In genomic region chr1:54980046-54980527, GRCh38 we compare ENCODE assay signal across 10 cellular contexts. TPM values are rescaled to one million over a fixed set of nuclear protein-coding genes. Genes with fewer than 3 reads are reported as not detected.
A peak's percentile ranks its signal among the peaks of the same experiment; 100 is the strongest.
DNase-seq lines count a peak whose midpoint lies in the region; ATAC-seq and TF ChIP-seq lines count a peak whose summit lies in the region.
"Had no signal": no experiment of that assay in that cellular context is flagged by ENCODE, and none has a peak within 500 bp of the region (broad histone marks: within the 10 kb centered on the region; RNA-seq: fewer than 3 reads in every experiment).

No MANE protein-coding gene starts in this region.

- no peak for TF ChIP-seq POLR2A in breast epithelium (IDR thresholded peaks at IDR 0.05)

- intact Hi-C loops in breast epithelium (cut with DNase I; ENCODE audit: low total_unique reads), result no loop called here

- no peaks in the 10 kb centered on the region for H3K36me3 ChIP-seq in H7 (replicated peaks; ENCODE audit: control insufficient read depth, insufficient read depth, low read length)
- H3K36me3 ChIP-seq in breast epithelium, result no peaks in the 10 kb centered on the region
- no peaks in the 10 kb centered on the region for H3K36me3 ChIP-seq in iPS-20b (ENCODE audit: insufficient read depth, low read depth, low read length)

- no peak overlapping the region for H3K9ac ChIP-seq in iPS-20b (ENCODE audit: low read depth, low read length)

- no peak for TF ChIP-seq CTCF in breast epithelium (IDR thresholded peaks at IDR 0.05)

- ATAC-seq in HG03457 (IDR thresholded peaks at IDR 0.05; ENCODE audit: unreplicated experiment) (no peak), GM18861 (IDR thresholded peaks at IDR 0.05; ENCODE audit: unreplicated experiment) (no peak)

- H3K9me3 ChIP-seq in breast epithelium (no peaks in the 10 kb centered on the region), iPS-20b (ENCODE audit: insufficient read depth, low read depth, low read length) (no peaks in the 10 kb centered on the region)

- H3K27ac ChIP-seq in breast epithelium (peak overlapping the region; percentile 65 to 73), iPS-20b (ENCODE audit: low read length) (no peak overlapping the region)

- H3K4me1 ChIP-seq in breast epithelium (peaks cover 0 to 3% of the 10 kb centered on the region in 2 donors), iPS-20b (ENCODE audit: insufficient read depth, low read length) (peaks cover 6% of the 10 kb centered on the region)

- DNase-seq in H7, result peak; percentile 41
- no peak for DNase-seq in breast epithelium (ENCODE audit: low spot score in 2 of 2)
- no peak for DNase-seq in skeletal muscle cell (ENCODE audit: low read depth)
- no peak for DNase-seq in activated CD8-positive, alpha-beta memory T cell treated with anti-CD3 and anti-CD28 coated beads, Interleukin-2, amount 50 U/mL, for 48 hours
- DNase-seq in NCI-H2107 (lab: John Stamatoyannopoulos, UW), result no peak
- DNase-seq: activated CD4-positive, alpha-beta T cell treated with anti-CD3 and anti-CD28 coated beads, Interleukin-2, amount 50 U/mL, for 4 hours had no signal

- H3K4me3 ChIP-seq in H7 (ENCODE audit: insufficient read depth, low read depth, low read length), result peak overlapping the region; percentile 38
- peak overlapping the region; percentile 33 to 68 (median 67) for H3K4me3 ChIP-seq in breast epithelium
- peak overlapping the region; percentile 60; the same call in 1 of the 2 replicates for H3K4me3 ChIP-seq in iPS-20b (ENCODE audit: low read length)
- H3K4me3 ChIP-seq in skeletal muscle cell (ENCODE audit: low read depth, low read length), result peak overlapping the region; percentile 37

- peaks cover 27% of the 10 kb centered on the region for H3K27me3 ChIP-seq in H7 (ENCODE audit: control insufficient read depth, insufficient read depth, low read length)
- peaks cover 0 to 12% of the 10 kb centered on the region in 2 donors for H3K27me3 ChIP-seq in breast epithelium
- H3K27me3 ChIP-seq in iPS-20b (ENCODE audit: insufficient read depth, low read length), result peaks cover 48% of the 10 kb centered on the region

RNA-seq across cellular contexts. Expression of gene TMEM61, which starts 0.3 kb away (rescaled TPM):
- 1.0 and 1.8 TPM in 2 replicates for total RNA-seq in H7 (2014; rRNA removed; shearing (Covaris generic))
- total RNA-seq in breast epithelium, result 1 to 10 TPM in 2 of 3 donors, under 1 TPM in 1; 0.32 to 8.3 (median 7.5) TPM
- total RNA-seq: osteocyte had no signal

RNA-seq across cellular contexts. Expression of gene BSND, which starts 18.6 kb away (rescaled TPM):
- total RNA-seq in H7 (2014; rRNA removed; shearing (Covaris generic)), result 0.30 and 0.62 TPM in 2 replicates
- under 1 TPM in 2 of 3 donors, not detected in 1; under 0.01 to 0.15 TPM for total RNA-seq in breast epithelium
- total RNA-seq: osteocyte had no signal

RNA-seq across cellular contexts. Expression of gene PCSK9, which starts 59.3 kb away (rescaled TPM):
- total RNA-seq in H7 (2014; rRNA removed; shearing (Covaris generic)), result 103 and 171 TPM in 2 replicates
- total RNA-seq in breast epithelium, result under 1 TPM in 2 of 3 donors, not detected in 1; 0.15 to 0.16 TPM

Comparison
In these comparisons a context has a peak if more than half of its experiments do, and no peak if none do; other contexts are left out.
1. RNA of gene PCSK9, which starts 59.3 kb away (total RNA-seq): 103 to 171 TPM in H7; 0.15 to 0.16 TPM in breast epithelium; every median in the first group is over 10 times any median in the second.
2. Peak in every context shown above with its lines, with median percentiles within 50 percentile points of each other: H3K4me3 ChIP-seq.